9 cellular contexts compared by ENCODE assay signal in genomic region chr1:89198081-89198480, GRCh38. TPM values are rescaled to one million over a fixed set of nuclear protein-coding genes. Genes with fewer than 3 reads are reported as not detected.
DNase-seq lines count a peak whose midpoint lies in the region; ATAC-seq and TF ChIP-seq lines count a peak whose summit lies in the region.
"Had no signal": no experiment of that assay in that cellular context is flagged by ENCODE, and none has a peak within 500 bp of the region (broad histone marks: within the 10 kb centered on the region; RNA-seq: fewer than 3 reads in every experiment).

No MANE protein-coding gene starts in this region.

- H3K4me1 Mint-ChIP-seq in stimulated activated naive B cell treated with anti-CD40 and anti-IgM and Interleukin-4, amounts not matched to agents 10 μg/mL and 1 μg/mL and 100 μg/mL, for 72 hours = peaks cover 37 to 66% of the 10 kb centered on the region in 2 donors

- H3K27me3 Mint-ChIP-seq in stimulated activated naive B cell treated with anti-CD40 and anti-IgM and Interleukin-4, amounts not matched to agents 10 μg/mL and 1 μg/mL and 100 μg/mL, for 72 hours = no peaks in the 10 kb centered on the region

- H3K9me3 Mint-ChIP-seq in stimulated activated naive B cell treated with anti-CD40 and anti-IgM and Interleukin-4, amounts not matched to agents 10 μg/mL and 1 μg/mL and 100 μg/mL, for 72 hours = peaks cover 0 to 1% of the 10 kb centered on the region in 2 donors

- H3K27me3 ChIP-seq in kidney epithelial cell (ENCODE audit: control insufficient read depth, insufficient read depth, low read length) = no peaks in the 10 kb centered on the region

- peak; percentile 12 for DNase-seq in activated naive CD4-positive, alpha-beta T cell treated with anti-CD3 and anti-CD28 coated beads, Interleukin-2, amount 50 U/mL, for 16 hours
- DNase-seq in kidney epithelial cell (ENCODE audit: low read depth) (no peak), NCI-H2029 (lab: John Stamatoyannopoulos, UW) (no peak), NCI-H345 treated with DMSO at 0.1 percent for 48 hours (lab: John Stamatoyannopoulos, UW; ENCODE audit: unreplicated experiment) (no peak), NCI-H526 (lab: John Stamatoyannopoulos, UW) (no peak)
- no peak for DNase-seq in stimulated activated naive B cell treated with anti-CD40 and anti-IgM and Interleukin-4, amounts not matched to agents 10 μg/mL and 1 μg/mL and 100 μg/mL, for 72 hours

- H3K4me3 ChIP-seq in kidney epithelial cell (ENCODE audit: low read depth, low read length) = peak overlapping the region; percentile 32

- no peaks in the 10 kb centered on the region for H3K36me3 ChIP-seq in kidney epithelial cell (ENCODE audit: control insufficient read depth, insufficient read depth, low read length)

- peaks cover 1 to 6% of the 10 kb centered on the region in 2 donors for H3K36me3 Mint-ChIP-seq in stimulated activated naive B cell treated with anti-CD40 and anti-IgM and Interleukin-4, amounts not matched to agents 10 μg/mL and 1 μg/mL and 100 μg/mL, for 72 hours

- ATAC-seq in HG02885 (IDR thresholded peaks at IDR 0.05; ENCODE audit: poor library complexity, unreplicated experiment) (peak; percentile 1), GM18511 (IDR thresholded peaks at IDR 0.05; ENCODE audit: unreplicated experiment) (no peak)
- ATAC-seq in stimulated activated naive B cell treated with anti-CD40 and anti-IgM and Interleukin-4, amounts not matched to agents 10 μg/mL and 1 μg/mL and 100 μg/mL, for 72 hours (replicated peaks) = no peak

- peak overlapping the region; percentile 88 to 90 for H3K4me3 Mint-ChIP-seq in stimulated activated naive B cell treated with anti-CD40 and anti-IgM and Interleukin-4, amounts not matched to agents 10 μg/mL and 1 μg/mL and 100 μg/mL, for 72 hours

- no peak for TF ChIP-seq CTCF in kidney epithelial cell (IDR thresholded peaks at IDR 0.05; ENCODE audit: insufficient read depth, low read length, poor library complexity, severe bottlenecking)

- H3K27ac Mint-ChIP-seq in stimulated activated naive B cell treated with anti-CD40 and anti-IgM and Interleukin-4, amounts not matched to agents 10 μg/mL and 1 μg/mL and 100 μg/mL, for 72 hours = peak overlapping the region; percentile 91

RNA-seq across cellular contexts. Expression of gene GBP4, which starts 0.7 kb away (rescaled TPM):
- 0.50 and 1.2 TPM in 2 replicates for total RNA-seq in kidney epithelial cell

RNA-seq across cellular contexts. Expression of gene GBP7, which starts 22.3 kb away (rescaled TPM):
- not detected in 2 replicates for total RNA-seq in kidney epithelial cell
- total RNA-seq: frontal cortex had no signal
